Comparison of ENCODE assay signal across 18 cellular contexts in genomic region chr2:84847326-84848050, GRCh38.
DNase-seq lines count a peak whose midpoint lies in the region; ATAC-seq and FAIRE-seq lines count a peak whose summit lies in the region.
"Had no signal": no experiment of that assay in that cellular context is flagged by ENCODE, and none has a peak within 500 bp of the region (broad histone marks: within the 10 kb centered on the region; RNA-seq: fewer than 3 reads in every experiment).

No MANE protein-coding gene starts in this region.

- H3K9me3 Mint-ChIP-seq in activated naive CD8-positive, alpha-beta T cell treated with anti-CD3 and anti-CD28 coated beads, Interleukin-2, amount 50 U/mL, for 24 hours: peaks cover 5% of the 10 kb centered on the region
- H3K9me3 Mint-ChIP-seq: IgD-negative memory B cell had no signal

- ATAC-seq in activated naive CD8-positive, alpha-beta T cell treated with anti-CD3 and anti-CD28 coated beads, Interleukin-2, amount 50 U/mL, for 24 hours: no peak
- ATAC-seq in HG03280 (IDR thresholded peaks at IDR 0.05; ENCODE audit: unreplicated experiment): no peak
- ATAC-seq: body of pancreas had no signal

- H3K9ac ChIP-seq in BLaER1 (0 out of 2 replicates have a peak overlapping the region, but pooled peaks have one; percentile 80), mucosa of rectum (ENCODE audit: low read depth in 1 of 2, low read length in 2 of 2) (no peak overlapping the region)

- peak overlapping the region; percentile 85 for H3K27ac Mint-ChIP-seq in activated naive CD8-positive, alpha-beta T cell treated with anti-CD3 and anti-CD28 coated beads, Interleukin-2, amount 50 U/mL, for 24 hours
- H3K27ac Mint-ChIP-seq: H9 had no signal

- peaks cover 92% of the 10 kb centered on the region for H3K4me1 Mint-ChIP-seq in activated naive CD8-positive, alpha-beta T cell treated with anti-CD3 and anti-CD28 coated beads, Interleukin-2, amount 50 U/mL, for 24 hours

- H3K4me1 ChIP-seq in BLaER1 (peaks cover 76% of the 10 kb centered on the region), mucosa of rectum (ENCODE audit: control insufficient read depth in 2 of 2, insufficient read depth in 2 of 2, low read length in 2 of 2) (peaks cover 9 to 38% of the 10 kb centered on the region in 2 donors)
- H3K4me1 ChIP-seq: body of pancreas, sigmoid colon had no signal

- no peaks in the 10 kb centered on the region for H4K20me1 ChIP-seq in BLaER1

- peak overlapping the region; percentile 40 for H3K4me3 Mint-ChIP-seq in activated naive CD8-positive, alpha-beta T cell treated with anti-CD3 and anti-CD28 coated beads, Interleukin-2, amount 50 U/mL, for 24 hours
- H3K4me3 Mint-ChIP-seq: H9 had no signal

- H3K27ac ChIP-seq in BLaER1 (peak overlapping the region; percentile 98), mucosa of rectum (ENCODE audit: low read depth in 2 of 2, low read length in 2 of 2) (peak overlapping the region; percentile 56 to 62)
- H3K27ac ChIP-seq: body of pancreas had no signal

- FAIRE-seq in HTR-8/SVneo (lab: Jason Lieb, UNC): peak; percentile 44
- FAIRE-seq: keratinocyte, TTC549 had no signal

- H3K36me3 ChIP-seq in BLaER1: no peaks in the 10 kb centered on the region
- H3K36me3 ChIP-seq in mucosa of rectum (ENCODE audit: control insufficient read depth in 2 of 2, insufficient read depth in 2 of 2, low read length in 2 of 2): peaks cover 5 to 11% of the 10 kb centered on the region in 2 donors
- H3K36me3 ChIP-seq: sigmoid colon had no signal

- peaks cover 22% of the 10 kb centered on the region for H3K36me3 Mint-ChIP-seq in activated naive CD8-positive, alpha-beta T cell treated with anti-CD3 and anti-CD28 coated beads, Interleukin-2, amount 50 U/mL, for 24 hours (ENCODE audit: low read depth)
- H3K36me3 Mint-ChIP-seq: IgD-negative memory B cell had no signal

- peak overlapping the region; percentile 98 for H3K4me2 ChIP-seq in BLaER1

- H3K4me3 ChIP-seq in BLaER1: 0 out of 2 replicates have a peak overlapping the region, but pooled peaks have one; percentile 11
- H3K4me3 ChIP-seq in mucosa of rectum (ENCODE audit: low read length in 2 of 2): no peak overlapping the region
- H3K4me3 ChIP-seq: body of pancreas, sigmoid colon had no signal

- H3K27me3 ChIP-seq in BLaER1: no peaks in the 10 kb centered on the region
- no peaks in the 10 kb centered on the region for H3K27me3 ChIP-seq in mucosa of rectum (ENCODE audit: control insufficient read depth in 2 of 2, insufficient read depth in 2 of 2, low read length in 2 of 2)
- H3K27me3 ChIP-seq: body of pancreas, sigmoid colon had no signal

- DNase-seq in HTR-8/SVneo (ENCODE audit: insufficient read length, low spot score) (no peak), MV-4-11 (lab: John Stamatoyannopoulos, UW) (no peak), anterior cingulate cortex (lab: John Stamatoyannopoulos, UW) (no peak), DMS153 treated with DMSO at 0.1 percent for 48 hours (lab: John Stamatoyannopoulos, UW; ENCODE audit: unreplicated experiment) (no peak)
- DNase-seq in activated naive CD8-positive, alpha-beta T cell treated with anti-CD3 and anti-CD28 coated beads, Interleukin-2, amount 50 U/mL, for 24 hours: no peak
- DNase-seq: body of pancreas, DND-41, glutamatergic neuron, H9, NCI-H1048, SHP77 treated with DMSO at 0.1 percent for 48 hours, sigmoid colon had no signal

- H3K27me3 Mint-ChIP-seq in activated naive CD8-positive, alpha-beta T cell treated with anti-CD3 and anti-CD28 coated beads, Interleukin-2, amount 50 U/mL, for 24 hours: no peaks in the 10 kb centered on the region
- H3K27me3 Mint-ChIP-seq: IgD-negative memory B cell had no signal

- H3K9me3 ChIP-seq in BLaER1 (peaks cover 32% of the 10 kb centered on the region), mucosa of rectum (ENCODE audit: control insufficient read depth in 2 of 2, low read length in 2 of 2) (no peaks in the 10 kb centered on the region)
- H3K9me3 ChIP-seq: body of pancreas, sigmoid colon had no signal
